Comparison of ENCODE assay signal across 1 cellular context in the genomic region with DNA sequence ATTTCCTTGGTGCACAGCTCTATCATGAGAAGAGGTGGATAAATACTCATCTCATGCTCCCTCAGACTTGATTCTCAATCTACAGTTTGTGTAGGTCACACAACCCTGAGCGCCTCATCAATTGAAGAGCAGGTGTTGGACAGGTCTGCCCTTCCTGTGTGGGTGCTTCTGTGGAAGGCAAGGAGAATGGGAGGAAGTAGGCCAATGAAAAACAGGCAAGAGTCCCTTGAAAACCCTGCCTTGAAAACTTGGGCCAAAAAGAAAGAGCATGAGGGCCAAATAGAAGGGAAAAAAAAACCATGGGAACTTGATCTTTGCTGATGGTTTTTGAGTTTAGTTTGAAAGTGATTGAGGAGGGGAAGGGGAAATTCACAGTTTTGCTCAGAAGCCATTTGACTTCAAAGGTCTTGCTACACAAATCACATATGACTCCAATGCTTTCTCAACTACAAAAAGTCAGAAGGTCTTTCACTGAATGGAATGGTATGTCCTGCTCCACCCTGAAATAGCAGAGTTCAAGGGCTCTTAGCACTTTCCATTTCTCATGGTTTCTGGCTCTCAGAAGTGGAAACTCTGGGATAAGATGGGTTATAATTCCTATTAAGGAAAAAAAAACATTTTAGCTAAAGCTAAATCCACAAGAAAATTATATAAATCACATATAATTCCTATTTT.
TF ChIP-seq lines count a peak whose summit lies in the region.

No MANE protein-coding gene starts in this region.

TF ChIP-seq in HepG2, 621 proteins besides CTCF, POLR2A, EP300 and RAD21 (continued from another document and continues in another):
- TF ChIP-seq IRX3 (CRISPR knock-in tag; IDR thresholded peaks at IDR 0.05; ENCODE audit: borderline replicate concordance, low read depth) (no peak), PITX1 (CRISPR knock-in tag; IDR thresholded peaks at IDR 0.05) (no peak), ZNF253 (CRISPR knock-in tag; IDR thresholded peaks at IDR 0.05; ENCODE audit: borderline replicate concordance) (no peak), CCAR2 (optimal IDR thresholded peaks at IDR 0.05; ENCODE audit: low read depth, low read length) (no peak), ZNF724P (CRISPR knock-in tag; IDR thresholded peaks at IDR 0.05; ENCODE audit: borderline replicate concordance) (no peak), CEBPG (CRISPR knock-in tag; IDR thresholded peaks at IDR 0.05) (peak; percentile 59), FOXO1 (CRISPR knock-in tag; IDR thresholded peaks at IDR 0.05) (no peak; the same call in 1 of the 2 replicates), ZKSCAN8 (CRISPR knock-in tag; IDR thresholded peaks at IDR 0.05; ENCODE audit: borderline replicate concordance) (no peak; the same call in 1 of the 2 replicates), TAF15 (IDR thresholded peaks at IDR 0.05; ENCODE audit: low read depth, low read length, poor library complexity, severe bottlenecking) (no peak), NCOA2 (CRISPR knock-in tag; IDR thresholded peaks at IDR 0.05) (peak; percentile 84), MIER2 (CRISPR knock-in tag; IDR thresholded peaks at IDR 0.05) (no peak), NBN (conservative IDR thresholded peaks at IDR 0.05) (no peak), ZNF7 (CRISPR knock-in tag; IDR thresholded peaks at IDR 0.05) (no peak), ZNF737 (CRISPR knock-in tag; IDR thresholded peaks at IDR 0.05; ENCODE audit: borderline replicate concordance) (no peak), PAWR (CRISPR knock-in tag; IDR thresholded peaks at IDR 0.05; ENCODE audit: borderline replicate concordance) (no peak), ZNF235 (CRISPR knock-in tag; IDR thresholded peaks at IDR 0.05; ENCODE audit: borderline replicate concordance) (no peak), ZNF564 (CRISPR knock-in tag; IDR thresholded peaks at IDR 0.05) (no peak), SRF (IDR thresholded peaks at IDR 0.05; ENCODE audit: low read depth, low read length) (no peak), MAF1 (CRISPR knock-in tag; IDR thresholded peaks at IDR 0.05; ENCODE audit: borderline replicate concordance) (no peak), HMG20A (CRISPR knock-in tag; IDR thresholded peaks at IDR 0.05; ENCODE audit: borderline replicate concordance) (peak; percentile 78; the same call in 1 of the 2 replicates), ZSCAN22 (CRISPR knock-in tag; IDR thresholded peaks at IDR 0.05) (no peak)
- TF ChIP-seq, protein P1, sequence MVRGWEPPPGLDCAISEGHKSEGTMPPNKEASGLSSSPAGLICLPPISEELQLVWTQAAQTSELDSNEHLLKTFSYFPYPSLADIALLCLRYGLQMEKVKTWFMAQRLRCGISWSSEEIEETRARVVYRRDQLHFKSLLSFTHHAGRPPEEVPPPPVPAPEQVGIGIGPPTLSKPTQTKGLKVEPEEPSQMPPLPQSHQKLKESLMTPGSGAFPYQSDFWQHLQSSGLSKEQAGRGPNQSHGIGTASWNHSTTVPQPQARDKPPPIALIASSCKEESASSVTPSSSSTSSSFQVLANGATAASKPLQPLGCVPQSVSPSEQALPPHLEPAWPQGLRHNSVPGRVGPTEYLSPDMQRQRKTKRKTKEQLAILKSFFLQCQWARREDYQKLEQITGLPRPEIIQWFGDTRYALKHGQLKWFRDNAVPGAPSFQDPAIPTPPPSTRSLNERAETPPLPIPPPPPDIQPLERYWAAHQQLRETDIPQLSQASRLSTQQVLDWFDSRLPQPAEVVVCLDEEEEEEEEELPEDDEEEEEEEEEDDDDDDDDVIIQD (CRISPR knock-in tag; IDR thresholded peaks at IDR 0.05; ENCODE audit: low read depth) = peak; percentile 83; the same call in 1 of the 2 replicates
- TF ChIP-seq, protein P2, sequence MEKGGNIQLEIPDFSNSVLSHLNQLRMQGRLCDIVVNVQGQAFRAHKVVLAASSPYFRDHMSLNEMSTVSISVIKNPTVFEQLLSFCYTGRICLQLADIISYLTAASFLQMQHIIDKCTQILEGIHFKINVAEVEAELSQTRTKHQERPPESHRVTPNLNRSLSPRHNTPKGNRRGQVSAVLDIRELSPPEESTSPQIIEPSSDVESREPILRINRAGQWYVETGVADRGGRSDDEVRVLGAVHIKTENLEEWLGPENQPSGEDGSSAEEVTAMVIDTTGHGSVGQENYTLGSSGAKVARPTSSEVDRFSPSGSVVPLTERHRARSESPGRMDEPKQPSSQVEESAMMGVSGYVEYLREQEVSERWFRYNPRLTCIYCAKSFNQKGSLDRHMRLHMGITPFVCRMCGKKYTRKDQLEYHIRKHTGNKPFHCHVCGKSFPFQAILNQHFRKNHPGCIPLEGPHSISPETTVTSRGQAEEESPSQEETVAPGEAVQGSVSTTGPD (CRISPR knock-in tag; IDR thresholded peaks at IDR 0.05) = no peak
- TF ChIP-seq, protein P3, sequence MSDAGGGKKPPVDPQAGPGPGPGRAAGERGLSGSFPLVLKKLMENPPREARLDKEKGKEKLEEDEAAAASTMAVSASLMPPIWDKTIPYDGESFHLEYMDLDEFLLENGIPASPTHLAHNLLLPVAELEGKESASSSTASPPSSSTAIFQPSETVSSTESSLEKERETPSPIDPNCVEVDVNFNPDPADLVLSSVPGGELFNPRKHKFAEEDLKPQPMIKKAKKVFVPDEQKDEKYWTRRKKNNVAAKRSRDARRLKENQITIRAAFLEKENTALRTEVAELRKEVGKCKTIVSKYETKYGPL (CRISPR knock-in tag; IDR thresholded peaks at IDR 0.05) = no peak
- TF ChIP-seq, protein P4, sequence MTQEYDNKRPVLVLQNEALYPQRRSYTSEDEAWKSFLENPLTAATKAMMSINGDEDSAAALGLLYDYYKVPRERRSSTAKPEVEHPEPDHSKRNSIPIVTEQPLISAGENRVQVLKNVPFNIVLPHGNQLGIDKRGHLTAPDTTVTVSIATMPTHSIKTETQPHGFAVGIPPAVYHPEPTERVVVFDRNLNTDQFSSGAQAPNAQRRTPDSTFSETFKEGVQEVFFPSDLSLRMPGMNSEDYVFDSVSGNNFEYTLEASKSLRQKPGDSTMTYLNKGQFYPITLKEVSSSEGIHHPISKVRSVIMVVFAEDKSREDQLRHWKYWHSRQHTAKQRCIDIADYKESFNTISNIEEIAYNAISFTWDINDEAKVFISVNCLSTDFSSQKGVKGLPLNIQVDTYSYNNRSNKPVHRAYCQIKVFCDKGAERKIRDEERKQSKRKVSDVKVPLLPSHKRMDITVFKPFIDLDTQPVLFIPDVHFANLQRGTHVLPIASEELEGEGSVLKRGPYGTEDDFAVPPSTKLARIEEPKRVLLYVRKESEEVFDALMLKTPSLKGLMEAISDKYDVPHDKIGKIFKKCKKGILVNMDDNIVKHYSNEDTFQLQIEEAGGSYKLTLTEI (CRISPR knock-in tag; conservative IDR thresholded peaks at IDR 0.05) = no peak
- TF ChIP-seq, protein P5, sequence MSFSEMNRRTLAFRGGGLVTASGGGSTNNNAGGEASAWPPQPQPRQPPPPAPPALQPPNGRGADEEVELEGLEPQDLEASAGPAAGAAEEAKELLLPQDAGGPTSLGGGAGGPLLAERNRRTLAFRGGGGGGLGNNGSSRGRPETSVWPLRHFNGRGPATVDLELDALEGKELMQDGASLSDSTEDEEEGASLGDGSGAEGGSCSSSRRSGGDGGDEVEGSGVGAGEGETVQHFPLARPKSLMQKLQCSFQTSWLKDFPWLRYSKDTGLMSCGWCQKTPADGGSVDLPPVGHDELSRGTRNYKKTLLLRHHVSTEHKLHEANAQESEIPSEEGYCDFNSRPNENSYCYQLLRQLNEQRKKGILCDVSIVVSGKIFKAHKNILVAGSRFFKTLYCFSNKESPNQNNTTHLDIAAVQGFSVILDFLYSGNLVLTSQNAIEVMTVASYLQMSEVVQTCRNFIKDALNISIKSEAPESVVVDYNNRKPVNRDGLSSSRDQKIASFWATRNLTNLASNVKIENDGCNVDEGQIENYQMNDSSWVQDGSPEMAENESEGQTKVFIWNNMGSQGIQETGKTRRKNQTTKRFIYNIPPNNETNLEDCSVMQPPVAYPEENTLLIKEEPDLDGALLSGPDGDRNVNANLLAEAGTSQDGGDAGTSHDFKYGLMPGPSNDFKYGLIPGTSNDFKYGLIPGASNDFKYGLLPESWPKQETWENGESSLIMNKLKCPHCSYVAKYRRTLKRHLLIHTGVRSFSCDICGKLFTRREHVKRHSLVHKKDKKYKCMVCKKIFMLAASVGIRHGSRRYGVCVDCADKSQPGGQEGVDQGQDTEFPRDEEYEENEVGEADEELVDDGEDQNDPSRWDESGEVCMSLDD (CRISPR knock-in tag; IDR thresholded peaks at IDR 0.05; ENCODE audit: borderline replicate concordance) = no peak
- TF ChIP-seq, protein P6, sequence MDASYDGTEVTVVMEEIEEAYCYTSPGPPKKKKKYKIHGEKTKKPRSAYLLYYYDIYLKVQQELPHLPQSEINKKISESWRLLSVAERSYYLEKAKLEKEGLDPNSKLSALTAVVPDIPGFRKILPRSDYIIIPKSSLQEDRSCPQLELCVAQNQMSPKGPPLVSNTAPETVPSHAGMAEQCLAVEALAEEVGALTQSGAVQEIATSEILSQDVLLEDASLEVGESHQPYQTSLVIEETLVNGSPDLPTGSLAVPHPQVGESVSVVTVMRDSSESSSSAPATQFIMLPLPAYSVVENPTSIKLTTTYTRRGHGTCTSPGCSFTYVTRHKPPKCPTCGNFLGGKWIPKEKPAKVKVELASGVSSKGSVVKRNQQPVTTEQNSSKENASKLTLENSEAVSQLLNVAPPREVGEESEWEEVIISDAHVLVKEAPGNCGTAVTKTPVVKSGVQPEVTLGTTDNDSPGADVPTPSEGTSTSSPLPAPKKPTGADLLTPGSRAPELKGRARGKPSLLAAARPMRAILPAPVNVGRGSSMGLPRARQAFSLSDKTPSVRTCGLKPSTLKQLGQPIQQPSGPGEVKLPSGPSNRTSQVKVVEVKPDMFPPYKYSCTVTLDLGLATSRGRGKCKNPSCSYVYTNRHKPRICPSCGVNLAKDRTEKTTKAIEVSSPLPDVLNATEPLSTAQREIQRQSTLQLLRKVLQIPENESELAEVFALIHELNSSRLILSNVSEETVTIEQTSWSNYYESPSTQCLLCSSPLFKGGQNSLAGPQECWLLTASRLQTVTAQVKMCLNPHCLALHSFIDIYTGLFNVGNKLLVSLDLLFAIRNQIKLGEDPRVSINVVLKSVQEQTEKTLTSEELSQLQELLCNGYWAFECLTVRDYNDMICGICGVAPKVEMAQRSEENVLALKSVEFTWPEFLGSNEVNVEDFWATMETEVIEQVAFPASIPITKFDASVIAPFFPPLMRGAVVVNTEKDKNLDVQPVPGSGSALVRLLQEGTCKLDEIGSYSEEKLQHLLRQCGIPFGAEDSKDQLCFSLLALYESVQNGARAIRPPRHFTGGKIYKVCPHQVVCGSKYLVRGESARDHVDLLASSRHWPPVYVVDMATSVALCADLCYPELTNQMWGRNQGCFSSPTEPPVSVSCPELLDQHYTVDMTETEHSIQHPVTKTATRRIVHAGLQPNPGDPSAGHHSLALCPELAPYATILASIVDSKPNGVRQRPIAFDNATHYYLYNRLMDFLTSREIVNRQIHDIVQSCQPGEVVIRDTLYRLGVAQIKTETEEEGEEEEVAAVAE (CRISPR knock-in tag; IDR thresholded peaks at IDR 0.05; ENCODE audit: borderline replicate concordance) = no peak
- TF ChIP-seq, protein P7, sequence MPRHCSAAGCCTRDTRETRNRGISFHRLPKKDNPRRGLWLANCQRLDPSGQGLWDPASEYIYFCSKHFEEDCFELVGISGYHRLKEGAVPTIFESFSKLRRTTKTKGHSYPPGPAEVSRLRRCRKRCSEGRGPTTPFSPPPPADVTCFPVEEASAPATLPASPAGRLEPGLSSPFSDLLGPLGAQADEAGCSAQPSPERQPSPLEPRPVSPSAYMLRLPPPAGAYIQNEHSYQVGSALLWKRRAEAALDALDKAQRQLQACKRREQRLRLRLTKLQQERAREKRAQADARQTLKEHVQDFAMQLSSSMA (CRISPR knock-in tag; IDR thresholded peaks at IDR 0.05) = no peak
- TF ChIP-seq, protein P8, sequence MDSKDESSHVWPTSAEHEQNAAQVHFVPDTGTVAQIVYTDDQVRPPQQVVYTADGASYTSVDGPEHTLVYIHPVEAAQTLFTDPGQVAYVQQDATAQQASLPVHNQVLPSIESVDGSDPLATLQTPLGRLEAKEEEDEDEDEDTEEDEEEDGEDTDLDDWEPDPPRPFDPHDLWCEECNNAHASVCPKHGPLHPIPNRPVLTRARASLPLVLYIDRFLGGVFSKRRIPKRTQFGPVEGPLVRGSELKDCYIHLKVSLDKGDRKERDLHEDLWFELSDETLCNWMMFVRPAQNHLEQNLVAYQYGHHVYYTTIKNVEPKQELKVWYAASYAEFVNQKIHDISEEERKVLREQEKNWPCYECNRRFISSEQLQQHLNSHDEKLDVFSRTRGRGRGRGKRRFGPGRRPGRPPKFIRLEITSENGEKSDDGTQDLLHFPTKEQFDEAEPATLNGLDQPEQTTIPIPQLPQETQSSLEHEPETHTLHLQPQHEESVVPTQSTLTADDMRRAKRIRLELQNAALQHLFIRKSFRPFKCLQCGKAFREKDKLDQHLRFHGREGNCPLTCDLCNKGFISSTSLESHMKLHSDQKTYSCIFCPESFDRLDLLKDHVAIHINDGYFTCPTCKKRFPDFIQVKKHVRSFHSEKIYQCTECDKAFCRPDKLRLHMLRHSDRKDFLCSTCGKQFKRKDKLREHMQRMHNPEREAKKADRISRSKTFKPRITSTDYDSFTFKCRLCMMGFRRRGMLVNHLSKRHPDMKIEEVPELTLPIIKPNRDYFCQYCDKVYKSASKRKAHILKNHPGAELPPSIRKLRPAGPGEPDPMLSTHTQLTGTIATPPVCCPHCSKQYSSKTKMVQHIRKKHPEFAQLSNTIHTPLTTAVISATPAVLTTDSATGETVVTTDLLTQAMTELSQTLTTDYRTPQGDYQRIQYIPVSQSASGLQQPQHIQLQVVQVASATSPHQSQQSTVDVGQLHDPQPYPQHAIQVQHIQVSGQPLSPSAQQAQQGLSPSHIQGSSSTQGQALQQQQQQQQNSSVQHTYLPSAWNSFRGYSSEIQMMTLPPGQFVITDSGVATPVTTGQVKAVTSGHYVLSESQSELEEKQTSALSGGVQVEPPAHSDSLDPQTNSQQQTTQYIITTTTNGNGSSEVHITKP (CRISPR knock-in tag; IDR thresholded peaks at IDR 0.05; ENCODE audit: low read depth) = peak; percentile 95
- TF ChIP-seq, protein P9, sequence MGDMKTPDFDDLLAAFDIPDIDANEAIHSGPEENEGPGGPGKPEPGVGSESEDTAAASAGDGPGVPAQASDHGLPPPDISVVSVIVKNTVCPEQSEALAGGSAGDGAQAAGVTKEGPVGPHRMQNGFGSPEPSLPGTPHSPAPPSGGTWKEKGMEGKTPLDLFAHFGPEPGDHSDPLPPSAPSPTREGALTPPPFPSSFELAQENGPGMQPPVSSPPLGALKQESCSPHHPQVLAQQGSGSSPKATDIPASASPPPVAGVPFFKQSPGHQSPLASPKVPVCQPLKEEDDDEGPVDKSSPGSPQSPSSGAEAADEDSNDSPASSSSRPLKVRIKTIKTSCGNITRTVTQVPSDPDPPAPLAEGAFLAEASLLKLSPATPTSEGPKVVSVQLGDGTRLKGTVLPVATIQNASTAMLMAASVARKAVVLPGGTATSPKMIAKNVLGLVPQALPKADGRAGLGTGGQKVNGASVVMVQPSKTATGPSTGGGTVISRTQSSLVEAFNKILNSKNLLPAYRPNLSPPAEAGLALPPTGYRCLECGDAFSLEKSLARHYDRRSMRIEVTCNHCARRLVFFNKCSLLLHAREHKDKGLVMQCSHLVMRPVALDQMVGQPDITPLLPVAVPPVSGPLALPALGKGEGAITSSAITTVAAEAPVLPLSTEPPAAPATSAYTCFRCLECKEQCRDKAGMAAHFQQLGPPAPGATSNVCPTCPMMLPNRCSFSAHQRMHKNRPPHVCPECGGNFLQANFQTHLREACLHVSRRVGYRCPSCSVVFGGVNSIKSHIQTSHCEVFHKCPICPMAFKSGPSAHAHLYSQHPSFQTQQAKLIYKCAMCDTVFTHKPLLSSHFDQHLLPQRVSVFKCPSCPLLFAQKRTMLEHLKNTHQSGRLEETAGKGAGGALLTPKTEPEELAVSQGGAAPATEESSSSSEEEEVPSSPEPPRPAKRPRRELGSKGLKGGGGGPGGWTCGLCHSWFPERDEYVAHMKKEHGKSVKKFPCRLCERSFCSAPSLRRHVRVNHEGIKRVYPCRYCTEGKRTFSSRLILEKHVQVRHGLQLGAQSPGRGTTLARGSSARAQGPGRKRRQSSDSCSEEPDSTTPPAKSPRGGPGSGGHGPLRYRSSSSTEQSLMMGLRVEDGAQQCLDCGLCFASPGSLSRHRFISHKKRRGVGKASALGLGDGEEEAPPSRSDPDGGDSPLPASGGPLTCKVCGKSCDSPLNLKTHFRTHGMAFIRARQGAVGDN (CRISPR knock-in tag; IDR thresholded peaks at IDR 0.05) = no peak
